Comparison of ENCODE assay signal across 1 cellular context in genomic region chr7:117110480-117111315, GRCh38.
TF ChIP-seq lines count a peak whose summit lies in the region.

No MANE protein-coding gene starts in this region.

TF ChIP-seq in GM12878, 131 proteins besides CTCF, POLR2A, EP300 and RAD21 (continued from another document and continues in another):
- no peak for TF ChIP-seq USF1 (IDR thresholded peaks at IDR 0.05; ENCODE audit: borderline replicate concordance, extremely low read length, insufficient read depth, low read depth, low read length)
- TF ChIP-seq ZBTB33 (IDR thresholded peaks at IDR 0.05): no peak
- no peak for TF ChIP-seq STAT1 (conservative IDR thresholded peaks at IDR 0.05)
- no peak for TF ChIP-seq RB1 (IDR thresholded peaks at IDR 0.05; ENCODE audit: borderline replicate concordance)
- 0 out of 2 replicates have a peak, but pooled peaks have one; percentile 13 for TF ChIP-seq BACH1 (IDR thresholded peaks at IDR 0.05; ENCODE audit: borderline replicate concordance)
- no peak for TF ChIP-seq EGR1 (IDR thresholded peaks at IDR 0.05; ENCODE audit: borderline replicate concordance in 1 of 2, low read depth in 2 of 2, low read length in 2 of 2)
- no peak for TF ChIP-seq NFXL1 (IDR thresholded peaks at IDR 0.05; ENCODE audit: borderline replicate concordance)
- TF ChIP-seq TCF12 (IDR thresholded peaks at IDR 0.05; ENCODE audit: low read depth, low read length): no peak
- TF ChIP-seq ZBTB40 (IDR thresholded peaks at IDR 0.05; ENCODE audit: borderline replicate concordance): no peak
- no peak for TF ChIP-seq NFYA (IDR thresholded peaks at IDR 0.05; ENCODE audit: borderline replicate concordance, low read depth, low read length)
- TF ChIP-seq RELB (IDR thresholded peaks at IDR 0.05; ENCODE audit: low read depth): peak; percentile 80
- TF ChIP-seq SMAD5 (IDR thresholded peaks at IDR 0.05; ENCODE audit: low read depth): no peak
- 0 out of 2 replicates have a peak, but pooled peaks have one; percentile 33 for TF ChIP-seq SMARCA5 (IDR thresholded peaks at IDR 0.05)
- TF ChIP-seq NR2C1 (IDR thresholded peaks at IDR 0.05): peak; percentile 44; the same call in 1 of the 2 replicates
- TF ChIP-seq CHD1 (IDR thresholded peaks at IDR 0.05; ENCODE audit: low read depth, low read length): no peak
- no peak for TF ChIP-seq YBX1 (IDR thresholded peaks at IDR 0.05)
- no peak for TF ChIP-seq E2F8 (IDR thresholded peaks at IDR 0.05; ENCODE audit: low read depth, partially characterized antibody)
- no peak for TF ChIP-seq ZBTB11 (CRISPR knock-in tag; IDR thresholded peaks at IDR 0.05)
- TF ChIP-seq CREM (IDR thresholded peaks at IDR 0.05; ENCODE audit: low read depth): 0 out of 2 replicates have a peak, but pooled peaks have one; percentile 18
- peak; percentile 45; the same call in 1 of the 2 replicates for TF ChIP-seq POLR2AphosphoS5 (IDR thresholded peaks at IDR 0.05; ENCODE audit: low read length)
- no peak for TF ChIP-seq EZH2 (IDR thresholded peaks at IDR 0.05; ENCODE audit: borderline replicate concordance, control insufficient read depth, low read depth, low read length)
- TF ChIP-seq CEBPB (IDR thresholded peaks at IDR 0.05; ENCODE audit: borderline replicate concordance in 1 of 2, low read depth in 2 of 2, low read length in 2 of 2): no peak
- TF ChIP-seq MEF2A (IDR thresholded peaks at IDR 0.05; ENCODE audit: insufficient read depth, low read depth, low read length): no peak
- TF ChIP-seq NKRF (conservative IDR thresholded peaks at IDR 0.05): no peak
- TF ChIP-seq ZNF384 (IDR thresholded peaks at IDR 0.05; ENCODE audit: borderline replicate concordance, low read depth, low read length): no peak
- 0 out of 2 replicates have a peak, but pooled peaks have one; percentile 21 for TF ChIP-seq MLLT1 (IDR thresholded peaks at IDR 0.05)
- TF ChIP-seq IKZF2 (IDR thresholded peaks at IDR 0.05): peak; percentile 53 to 73
- TF ChIP-seq YY1 (IDR thresholded peaks at IDR 0.05; ENCODE audit: low read depth, low read length): peak; percentile 82
- peak; percentile 91 for TF ChIP-seq PKNOX1 (IDR thresholded peaks at IDR 0.05)
- peak in 1 of 2 experiments; percentile 15; a peak in 1 of 4 replicates for TF ChIP-seq BHLHE40 (IDR thresholded peaks at IDR 0.05; ENCODE audit: borderline replicate concordance in 1 of 2, low read depth in 2 of 2, low read length in 1 of 2)
- TF ChIP-seq TARDBP (IDR thresholded peaks at IDR 0.05; ENCODE audit: borderline replicate concordance): no peak
- no peak for TF ChIP-seq CHD2 (IDR thresholded peaks at IDR 0.05; ENCODE audit: borderline replicate concordance, low read depth, low read length)
- no peak for TF ChIP-seq GABPA (IDR thresholded peaks at IDR 0.05; ENCODE audit: low read depth)
- TF ChIP-seq TBL1XR1 (IDR thresholded peaks at IDR 0.05; ENCODE audit: low read depth, low read length): no peak
- no peak for TF ChIP-seq TCF7 (IDR thresholded peaks at IDR 0.05; ENCODE audit: borderline replicate concordance)
- no peak for TF ChIP-seq PAX8 (IDR thresholded peaks at IDR 0.05)
- no peak for TF ChIP-seq E2F4 (IDR thresholded peaks at IDR 0.05; ENCODE audit: low read depth, low read length)
